In the genomic region with DNA sequence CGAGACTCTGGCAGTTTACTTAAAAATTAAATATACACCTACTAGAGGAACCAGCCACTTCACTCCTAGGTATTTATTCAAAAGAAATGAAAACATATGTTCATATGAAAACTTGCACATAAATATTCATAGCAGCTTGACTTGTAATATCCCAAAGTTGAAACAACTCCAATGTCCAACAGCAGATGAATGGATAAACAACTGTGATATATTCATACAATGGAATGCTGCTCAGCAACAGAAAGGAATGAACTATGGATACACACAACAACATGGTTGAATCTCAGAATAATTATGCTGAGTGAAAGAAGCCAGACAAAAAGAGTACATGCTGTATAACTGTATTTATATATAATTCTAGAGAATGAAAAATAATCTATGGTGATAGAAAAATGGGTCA, we compare ENCODE assay signal across 26 cellular contexts. TPM values are rescaled to one million over a fixed set of nuclear protein-coding genes. Genes with fewer than 3 reads are reported as not detected.
DNase-seq lines count a peak whose midpoint lies in the region; ATAC-seq, FAIRE-seq and TF ChIP-seq lines count a peak whose summit lies in the region.
"Had no signal": no experiment of that assay in that cellular context is flagged by ENCODE, and none has a peak within 500 bp of the region (broad histone marks: within the 10 kb centered on the region; RNA-seq: fewer than 3 reads in every experiment).

No MANE protein-coding gene starts in this region.

- H3F3A ChIP-seq in GM23248 (ENCODE audit: insufficient read depth) (peaks cover 25% of the 10 kb centered on the region), PC-3 (ENCODE audit: low read length, unreplicated experiment) (no peaks in the 10 kb centered on the region)

- peaks cover 8% of the 10 kb centered on the region for H3K9me3 Mint-ChIP-seq in astrocyte (ENCODE audit: unreplicated experiment)

- peak; percentile 47 for DNase-seq in AG04450 (ENCODE audit: low read depth, low spot score)
- DNase-seq in GM23248: peak; percentile 56
- peak; percentile 26 for DNase-seq in astrocyte (ENCODE audit: low read depth)
- peak; percentile 86 for DNase-seq in fibroblast of peridontal ligament (ENCODE audit: extremely low read depth)
- no peak for DNase-seq in NCI-H446 (lab: John Stamatoyannopoulos, UW)
- no peak for DNase-seq in PC-3
- no peak for DNase-seq in C1 segment of cervical spinal cord (lab: John Stamatoyannopoulos, UW)
- no peak for DNase-seq in activated CD4-positive, CD25-positive, alpha-beta regulatory T cell treated with anti-CD3 and anti-CD28 coated beads, Interleukin-2, amount 50 U/mL, for 72 hours
- DNase-seq: AML-193; CD4-positive, alpha-beta memory T cell; COR-L47; DMS53; GF-D8; MM.1S; NCI-H1417; NCI-H1694; NCI-H2029 treated with DMSO at 0.1 percent for 48 hours; NCI-H526 treated with DMSO at 0.1 percent for 48 hours; Right ventricle myocardium superior; RPMI8226 had no signal

- H3K9me2 ChIP-seq in GM23248 (ENCODE audit: insufficient read depth): no peaks in the 10 kb centered on the region
- no peaks in the 10 kb centered on the region for H3K9me2 ChIP-seq in PC-3 (replicated peaks; ENCODE audit: low read length)

- H3K27ac ChIP-seq in AG04450 (ENCODE audit: low read depth, low read length) (no peak overlapping the region), GM23248 (peak overlapping the region; percentile 42), astrocyte (ENCODE audit: low read depth, low read length) (no peak overlapping the region), PC-3 (ENCODE audit: low read length) (no peak overlapping the region)
- H3K27ac ChIP-seq: 22Rv1; BLaER1 treated with 17β-estradiol and CSF1 and Interleukin-3, amounts not matched to agents 10 nM and 100 nM; KMS-11; SJSA1 had no signal

- H3K4me3 ChIP-seq in AG04450 (ENCODE audit: low read depth, low read length) (no peak overlapping the region), GM23248 (no peak overlapping the region), astrocyte (ENCODE audit: insufficient read depth, low read depth, low read length) (no peak overlapping the region), PC-3 (ENCODE audit: low read length) (no peak overlapping the region)
- H3K4me3 ChIP-seq: BLaER1 treated with 17β-estradiol and CSF1 and Interleukin-3, amounts not matched to agents 10 nM and 100 nM; SJSA1 had no signal

- FAIRE-seq in astrocyte (lab: Jason Lieb, UNC): peak; percentile 49
- FAIRE-seq: GM12892 had no signal

- in situ Hi-C loops in GM23248 (cut with MboI): no loop called here

- no peaks in the 10 kb centered on the region for H3K27me3 Mint-ChIP-seq in astrocyte (ENCODE audit: low read depth, unreplicated experiment)

- H3K27me3 ChIP-seq in AG04450 (ENCODE audit: control insufficient read depth, insufficient read depth, low read length) (no peaks in the 10 kb centered on the region), GM23248 (replicated peaks; ENCODE audit: insufficient read depth) (no peaks in the 10 kb centered on the region), astrocyte (ENCODE audit: insufficient read depth, low read length) (no peaks in the 10 kb centered on the region), PC-3 (ENCODE audit: low read length) (peaks cover 51% of the 10 kb centered on the region)
- H3K27me3 ChIP-seq: BLaER1 treated with 17β-estradiol and CSF1 and Interleukin-3, amounts not matched to agents 10 nM and 100 nM; SJSA1 had no signal

- no peak overlapping the region for H3K27ac Mint-ChIP-seq in astrocyte (ENCODE audit: unreplicated experiment)
- H3K27ac Mint-ChIP-seq: CD4-positive, alpha-beta memory T cell; IgD-negative memory B cell had no signal

- no peaks in the 10 kb centered on the region for H3K36me3 Mint-ChIP-seq in astrocyte (ENCODE audit: low read depth, unreplicated experiment)
- H3K36me3 Mint-ChIP-seq: IgD-negative memory B cell had no signal

- ATAC-seq in PC-3: no peak

- no TSS peak for BruUV-seq in PC-3 (replicated peaks; lab: Mats Ljungman, UMichigan)

- peaks cover 8% of the 10 kb centered on the region for H3K4me1 Mint-ChIP-seq in astrocyte (ENCODE audit: low read depth, unreplicated experiment)
- H3K4me1 Mint-ChIP-seq: CD4-positive, alpha-beta memory T cell; IgD-negative memory B cell had no signal

- H3K9ac ChIP-seq in GM23248: no peak overlapping the region
- H3K9ac ChIP-seq in astrocyte (ENCODE audit: low read length): no peak overlapping the region
- H3K9ac ChIP-seq in PC-3 (ENCODE audit: low read length): no peak overlapping the region
- H3K9ac ChIP-seq: BLaER1 treated with 17β-estradiol and CSF1 and Interleukin-3, amounts not matched to agents 10 nM and 100 nM; KMS-11 had no signal

- H2AFZ ChIP-seq in GM23248: no peak overlapping the region
- H2AFZ ChIP-seq in astrocyte (ENCODE audit: low read depth, low read length): no peak overlapping the region
- no peak overlapping the region for H2AFZ ChIP-seq in PC-3 (ENCODE audit: low read length)

- H3K4me2 ChIP-seq in GM23248 (ENCODE audit: unreplicated experiment) (peak overlapping the region; percentile 41), astrocyte (ENCODE audit: low read length) (no peak overlapping the region), PC-3 (ENCODE audit: low read length) (no peak overlapping the region)
- H3K4me2 ChIP-seq: KMS-11 had no signal

- H4K20me1 ChIP-seq in GM23248 (ENCODE audit: insufficient read depth) (no peaks in the 10 kb centered on the region), astrocyte (ENCODE audit: insufficient read depth, low read length) (no peaks in the 10 kb centered on the region), PC-3 (ENCODE audit: low read length) (no peaks in the 10 kb centered on the region)
- H4K20me1 ChIP-seq: BLaER1 treated with 17β-estradiol and CSF1 and Interleukin-3, amounts not matched to agents 10 nM and 100 nM had no signal

- H3K4me1 ChIP-seq in GM23248 (ENCODE audit: insufficient read depth): peaks cover 35% of the 10 kb centered on the region
- peaks cover 6% of the 10 kb centered on the region for H3K4me1 ChIP-seq in astrocyte (ENCODE audit: insufficient read depth, low read length)
- H3K4me1 ChIP-seq in PC-3 (ENCODE audit: insufficient read depth, low read length): no peaks in the 10 kb centered on the region
- H3K4me1 ChIP-seq: SJSA1 had no signal

- intact Hi-C loops in PC-3 (cut with micrococcal nuclease): no loop called here

- no peaks in the 10 kb centered on the region for H3K9me3 ChIP-seq in AG04450 (ENCODE audit: control insufficient read depth, insufficient read depth, low read length)
- no peaks in the 10 kb centered on the region for H3K9me3 ChIP-seq in GM23248 (ENCODE audit: low read depth)
- no peaks in the 10 kb centered on the region for H3K9me3 ChIP-seq in astrocyte (ENCODE audit: insufficient read depth, low read depth, low read length)
- no peaks in the 10 kb centered on the region for H3K9me3 ChIP-seq in PC-3 (ENCODE audit: low read length)
- H3K9me3 ChIP-seq: SJSA1 had no signal

- POLR2A ChIA-PET in AG04450 (lab: Yijun Ruan, JAX): interaction anchor here (0.6 to 0.7 kb wide), 2 partner anchors 22 to 281 kb away, joined by 3 read pairs; no protein-coding TSS in a partner anchor
- POLR2A ChIA-PET in PC-3 (lab: Charles Lee; ENCODE audit: unreplicated experiment): interaction anchor here (0.6 kb wide), 1 partner anchor 78 kb away, joined by 8 read pairs; no protein-coding TSS in a partner anchor

- no peaks in the 10 kb centered on the region for H3K79me2 ChIP-seq in GM23248 (ENCODE audit: insufficient read depth)
- H3K79me2 ChIP-seq in astrocyte (ENCODE audit: insufficient read depth, low read length): no peaks in the 10 kb centered on the region
- H3K79me2 ChIP-seq in PC-3 (ENCODE audit: low read length): no peaks in the 10 kb centered on the region

- H3K36me3 ChIP-seq in GM23248 (ENCODE audit: low read depth) (no peaks in the 10 kb centered on the region), astrocyte (ENCODE audit: insufficient read depth, low read length) (no peaks in the 10 kb centered on the region), PC-3 (ENCODE audit: low read depth, low read length) (no peaks in the 10 kb centered on the region)
- H3K36me3 ChIP-seq: BLaER1 treated with 17β-estradiol and CSF1 and Interleukin-3, amounts not matched to agents 10 nM and 100 nM; SJSA1 had no signal

- CTCF ChIA-PET in AG04450 (lab: Charles Lee): interaction anchor here (0.8 to 1.1 kb wide), 5 partner anchors 16 to 55 kb away, joined by 3 to 5 read pairs (median 3); no protein-coding TSS in a partner anchor
- CTCF ChIA-PET in PC-3 (lab: Charles Lee): no interaction called here

- no peak overlapping the region for H3K4me3 Mint-ChIP-seq in astrocyte (ENCODE audit: unreplicated experiment)
- H3K4me3 Mint-ChIP-seq: CD4-positive, alpha-beta memory T cell; IgD-negative memory B cell had no signal

- 60 to 72% methylated on average over 1 of the region's 1 CpG for WGBS in GM23248 (ENCODE audit: low coverage in 1 of 2, low lambda C conversion rate in 2 of 2, missing lambda C conversion rate in 2 of 2), 2 experiments

- no peak; the same call in 1 of the 2 replicates for TF ChIP-seq CTCF in AG04450 (IDR thresholded peaks at IDR 0.05; ENCODE audit: low read depth, low read length)
- no peak for TF ChIP-seq CTCF in astrocyte (IDR thresholded peaks at IDR 0.05; ENCODE audit: insufficient read depth, low read depth, low read length)
- TF ChIP-seq CTCF in PC-3 (conservative IDR thresholded peaks at IDR 0.05; ENCODE audit: low read depth, low read length): no peak

RNA-seq across cellular contexts. Expression of a gene that starts 53.4 kb away (rescaled TPM):
- 6.1 and 6.2 TPM in 2 replicates for polyA plus RNA-seq in AG04450 (2011; rRNA removed)
- polyA minus RNA-seq in AG04450 (2011; rRNA and poly(A)+ RNA removed): 7.3 and 7.9 TPM in 2 replicates
- 21.2 and 26.9 TPM in 2 replicates for total RNA-seq in GM23248 (2014; rRNA removed; shearing (Covaris generic))
- 6.5 and 6.8 TPM in 2 replicates for polyA plus RNA-seq in GM23248 (2016; fragmentation: Nextera tagmentation; extraction: Ambion mirVana)
- total RNA-seq in astrocyte: 49.3 and 55.0 TPM in 2 replicates
- 0.40 and 1.8 TPM in 2 replicates for total RNA-seq in PC-3 (2014; rRNA removed)

Comparison
In these comparisons a context has a peak if more than half of its experiments do, and no peak if none do; other contexts are left out.
1. DNase-seq: peak in AG04450 (single experiment), GM23248 (single experiment), astrocyte (single experiment) and fibroblast of peridontal ligament (single experiment); none in NCI-H446 (0 of 2), PC-3 (single experiment), C1 segment of cervical spinal cord (0 of 14) and activated CD4-positive, CD25-positive, alpha-beta regulatory T cell treated with anti-CD3 and anti-CD28 coated beads, Interleukin-2, amount 50 U/mL, for 72 hours (single experiment).